Comparison of ENCODE assay signal across 35 cellular contexts in the genomic region with DNA sequence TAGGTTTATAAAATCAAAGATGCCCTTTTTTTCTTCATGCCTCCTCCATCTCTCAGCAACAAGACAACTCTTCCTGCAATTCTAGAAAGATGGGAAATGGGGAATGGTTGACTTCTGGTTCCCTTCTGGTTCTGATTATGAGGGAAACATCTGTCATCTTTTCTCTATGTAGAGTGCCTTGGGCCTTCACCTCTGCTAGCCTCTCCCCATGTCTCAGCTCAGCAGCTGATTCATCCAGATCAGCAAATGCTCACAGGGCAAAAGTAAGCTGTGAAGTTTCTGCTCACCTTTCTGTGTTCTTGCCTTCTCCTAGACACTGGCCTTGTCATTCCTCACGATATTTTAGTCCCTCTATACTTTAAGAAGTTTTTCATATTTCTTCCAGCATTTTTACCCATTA. TPM values are rescaled to one million over a fixed set of nuclear protein-coding genes. Genes with fewer than 3 reads are reported as not detected.
"Had no signal": no experiment of that assay in that cellular context is flagged by ENCODE, and none has a peak within 500 bp of the region (broad histone marks: within the 10 kb centered on the region; RNA-seq: fewer than 3 reads in every experiment).

No MANE protein-coding gene starts in this region.

- DNase-seq: activated CD4-positive, alpha-beta memory T cell treated with anti-CD3 and anti-CD28 coated beads for 36 hours; activated CD4-positive, alpha-beta T cell treated with anti-CD3 and anti-CD28 coated beads for 36 hours; activated CD4-positive, alpha-beta T cell treated with anti-CD3 and anti-CD28 coated beads, Interleukin-2, amount 10 ng/mL, durations not matched to agents 24 days and 14 days; activated CD4-positive, CD25-positive, alpha-beta regulatory T cell; activated CD4-positive, CD25-positive, alpha-beta regulatory T cell treated with anti-CD3 and anti-CD28 coated beads, Interleukin-2, amount 50 U/mL, for 72 hours; activated CD8-positive, alpha-beta memory T cell treated with anti-CD3 and anti-CD28 coated beads, Interleukin-2, amount 10 ng/mL, durations not matched to agents 7 days and 5 days; activated CD8-positive, alpha-beta memory T cell treated with anti-CD3 and anti-CD28 coated beads, Interleukin-2, amount 50 U/mL, for 4 hours; activated CD8-positive, alpha-beta T cell treated with anti-CD3 and anti-CD28 coated beads, Interleukin-2, amount 10 ng/mL, durations not matched to agents 7 days and 5 days; activated effector memory CD4-positive, alpha-beta T cell treated with anti-CD3 and anti-CD28 coated beads, Interleukin-2, amount 50 U/mL, for 16 hours; activated naive CD4-positive, alpha-beta T cell treated with anti-CD3 and anti-CD28 coated beads for 36 hours; activated naive CD8-positive, alpha-beta T cell treated with anti-CD3 and anti-CD28 coated beads for 36 hours; activated naive CD8-positive, alpha-beta T cell treated with anti-CD3 and anti-CD28 coated beads, Interleukin-2, amount 50 U/mL, for 24 hours; activated T-cell treated with anti-CD3 and anti-CD28 coated beads, Interleukin-2, amount 50 U/mL, for 1 hour; activated T-cell treated with anti-CD3 and anti-CD28 coated beads, Interleukin-2, amount 50 U/mL, for 48 hours; adrenal gland; amygdala; aorta; body of pancreas; caudate nucleus; cortex of kidney; effector CD8-positive, alpha-beta T cell; gastrocnemius medialis; glutamatergic neuron; heart left ventricle; T-helper 2 cell had no signal

- H3K4me3 ChIP-seq: adrenal gland, body of pancreas, gastrocnemius medialis, heart left ventricle had no signal

RNA-seq across cellular contexts. Expression of a gene that starts 17.8 kb away (rescaled TPM):
- total RNA-seq: activated CD4-positive, alpha-beta memory T cell treated with anti-CD3 and anti-CD28 coated beads for 36 hours; activated CD4-positive, alpha-beta T cell treated with anti-CD3 and anti-CD28 coated beads for 36 hours; activated CD4-positive, alpha-beta T cell treated with anti-CD3 and anti-CD28 coated beads, Interleukin-2, amount 10 ng/mL, durations not matched to agents 24 days and 14 days; activated CD8-positive, alpha-beta memory T cell treated with anti-CD3 and anti-CD28 coated beads for 36 hours; activated CD8-positive, alpha-beta memory T cell treated with anti-CD3 and anti-CD28 coated beads, Interleukin-2, amount 10 ng/mL, durations not matched to agents 7 days and 5 days; activated CD8-positive, alpha-beta T cell treated with anti-CD3 and anti-CD28 coated beads, Interleukin-2, amount 10 ng/mL, durations not matched to agents 7 days and 5 days; activated naive CD4-positive, alpha-beta T cell treated with anti-CD3 and anti-CD28 coated beads for 36 hours; activated naive CD8-positive, alpha-beta T cell treated with anti-CD3 and anti-CD28 coated beads for 36 hours; activated T-helper 1 cell treated with anti-CD3 and anti-CD28 coated beads, Interleukin-12 subunit alpha, Interleukin-12 subunit beta, Interleukin-2, Interleukin-4 antibody, amounts not matched to agents 30 ng/mL and 10 ng/mL and 1 ng/mL, durations not matched to agents 14 hours and 24 hours and 36 hours; activated T-helper 2 cell treated with anti-CD3 and anti-CD28 coated beads, Interferon-gamma antibody, Interleukin-2, Interleukin-4, amounts not matched to agents 10 μg/mL and 5 μg/mL and 100 μg/mL, durations not matched to agents 14 hours and 24 hours and 36 hours; adrenal gland; aorta; body of pancreas; chondrocyte; dermis microvascular lymphatic vessel endothelial cell; endothelial cell of umbilical vein; epithelial cell of proximal tubule; esophagus mucosa; fibroblast of villous mesenchyme; heart left ventricle; T-helper 1 cell treated with Interleukin-12 subunit alpha and Interleukin-12 subunit beta and Interleukin-4 antibody, amounts not matched to agents 30 ng/mL and 1 ng/mL, for 36 hours had no signal

RNA-seq across cellular contexts. Expression of a gene that starts 59.1 kb away (rescaled TPM):
- total RNA-seq: activated CD4-positive, alpha-beta memory T cell treated with anti-CD3 and anti-CD28 coated beads for 36 hours; activated CD4-positive, alpha-beta T cell treated with anti-CD3 and anti-CD28 coated beads for 36 hours; activated CD4-positive, alpha-beta T cell treated with anti-CD3 and anti-CD28 coated beads, Interleukin-2, amount 10 ng/mL, durations not matched to agents 24 days and 14 days; activated CD8-positive, alpha-beta memory T cell treated with anti-CD3 and anti-CD28 coated beads for 36 hours; activated CD8-positive, alpha-beta memory T cell treated with anti-CD3 and anti-CD28 coated beads, Interleukin-2, amount 10 ng/mL, durations not matched to agents 7 days and 5 days; activated CD8-positive, alpha-beta T cell treated with anti-CD3 and anti-CD28 coated beads, Interleukin-2, amount 10 ng/mL, durations not matched to agents 7 days and 5 days; activated naive CD4-positive, alpha-beta T cell treated with anti-CD3 and anti-CD28 coated beads for 36 hours; activated naive CD8-positive, alpha-beta T cell treated with anti-CD3 and anti-CD28 coated beads for 36 hours; activated T-helper 1 cell treated with anti-CD3 and anti-CD28 coated beads, Interleukin-12 subunit alpha, Interleukin-12 subunit beta, Interleukin-2, Interleukin-4 antibody, amounts not matched to agents 30 ng/mL and 10 ng/mL and 1 ng/mL, durations not matched to agents 14 hours and 24 hours and 36 hours; activated T-helper 2 cell treated with anti-CD3 and anti-CD28 coated beads, Interferon-gamma antibody, Interleukin-2, Interleukin-4, amounts not matched to agents 10 μg/mL and 5 μg/mL and 100 μg/mL, durations not matched to agents 14 hours and 24 hours and 36 hours; endothelial cell of umbilical vein; esophagus mucosa; T-helper 1 cell treated with Interleukin-12 subunit alpha and Interleukin-12 subunit beta and Interleukin-4 antibody, amounts not matched to agents 30 ng/mL and 1 ng/mL, for 36 hours had no signal
